Comparison of ENCODE assay signal across 22 cellular contexts in genomic region chr6:20350215-20350614, GRCh38. TPM values are rescaled to one million over a fixed set of nuclear protein-coding genes. Genes with fewer than 3 reads are reported as not detected.
DNase-seq lines count a peak whose midpoint lies in the region; ATAC-seq and TF ChIP-seq lines count a peak whose summit lies in the region.
"Had no signal": no experiment of that assay in that cellular context is flagged by ENCODE, and none has a peak within 500 bp of the region (broad histone marks: within the 10 kb centered on the region; RNA-seq: fewer than 3 reads in every experiment).

No MANE protein-coding gene starts in this region.

- H3K23ac ChIP-seq in trophoblast cell (ENCODE audit: low read length): no peak overlapping the region

- no peak overlapping the region for H3K4ac ChIP-seq in trophoblast cell (ENCODE audit: low read depth, low read length)

- H4K12ac ChIP-seq in trophoblast cell (ENCODE audit: low read depth, low read length): no peak overlapping the region

- no peak for TF ChIP-seq CTCF in fibroblast of lung (conservative IDR thresholded peaks at IDR 0.05 in 1 of 2, IDR thresholded peaks at IDR 0.05 in 1 of 2; ENCODE audit: low read depth in 1 of 2, low read length in 2 of 2)

- H4K91ac ChIP-seq in trophoblast cell (ENCODE audit: low read depth, low read length): no peak overlapping the region

- H3K36me3 ChIP-seq in adipocyte (ENCODE audit: control insufficient read depth, insufficient read depth, low read length, severe bottlenecking): no peaks in the 10 kb centered on the region
- H3K36me3 ChIP-seq in fibroblast of lung (ENCODE audit: control insufficient read depth, insufficient read depth, low read length): no peaks in the 10 kb centered on the region
- H3K36me3 ChIP-seq in trophoblast cell (ENCODE audit: control insufficient read depth in 1 of 2, insufficient read depth in 2 of 2, low read length in 2 of 2): no peaks in the 10 kb centered on the region
- H3K36me3 ChIP-seq: thyroid gland, WERI-Rb-1 had no signal

- no peaks in the 10 kb centered on the region for H3K79me1 ChIP-seq in trophoblast cell (ENCODE audit: low read length)

- no peak overlapping the region for H2AFZ ChIP-seq in fibroblast of lung (ENCODE audit: low read length)
- H2AFZ ChIP-seq in trophoblast cell (ENCODE audit: insufficient read depth, low read length, poor library complexity): no peak overlapping the region
- H2AFZ ChIP-seq: GM23338 had no signal

- no peak for ATAC-seq in HG03175 (IDR thresholded peaks at IDR 0.05; ENCODE audit: unreplicated experiment)
- no peak for ATAC-seq in HG03460 (IDR thresholded peaks at IDR 0.05; ENCODE audit: unreplicated experiment)
- ATAC-seq in GM18907 (IDR thresholded peaks at IDR 0.05; ENCODE audit: unreplicated experiment): no peak
- ATAC-seq: activated T-cell treated with anti-CD3 and anti-CD28 coated beads, Interleukin-2, amount 50 U/mL, for 72 hours; GM23338; HepG2; naive thymus-derived CD4-positive, alpha-beta T cell had no signal

- H3K4me3 ChIP-seq in adipocyte (ENCODE audit: low read length) (no peak overlapping the region), fibroblast of lung (replicated peaks in 1 of 4; ENCODE audit: control extremely low read depth in 1 of 4, insufficient read depth in 1 of 4, low read depth in 3 of 4, low read length in 4 of 4) (no peak overlapping the region), trophoblast cell (ENCODE audit: low read depth, low read length) (no peak overlapping the region)
- H3K4me3 ChIP-seq: GM23338, thyroid gland had no signal

- H3K9ac ChIP-seq in adipocyte (ENCODE audit: low read length): no peak overlapping the region
- no peak overlapping the region for H3K9ac ChIP-seq in fibroblast of lung (ENCODE audit: insufficient read depth, low read length)
- H3K9ac ChIP-seq in trophoblast cell (ENCODE audit: low read length): no peak overlapping the region
- H3K9ac ChIP-seq: SK-N-SH had no signal

- no peak overlapping the region for H3K14ac ChIP-seq in trophoblast cell (ENCODE audit: low read length)

- WGBS in trophoblast cell (ENCODE audit: extremely low coverage, insufficient coverage, insufficient read length): no CpG with 5 or more reads among the region's 2 CpGs

- H2AK5ac ChIP-seq in trophoblast cell (ENCODE audit: low read length): no peak overlapping the region

- H3K27me3 ChIP-seq in adipocyte (replicated peaks; ENCODE audit: control insufficient read depth, insufficient read depth, low read length): no peaks in the 10 kb centered on the region
- H3K27me3 ChIP-seq in fibroblast of lung (ENCODE audit: control insufficient read depth, insufficient read depth, low read length): no peaks in the 10 kb centered on the region
- no peaks in the 10 kb centered on the region for H3K27me3 ChIP-seq in trophoblast cell (ENCODE audit: insufficient read depth, low read length)
- H3K27me3 ChIP-seq: thyroid gland had no signal

- no peak overlapping the region for H2BK12ac ChIP-seq in trophoblast cell (ENCODE audit: low read length)

- H3K27ac ChIP-seq in fibroblast of lung (ENCODE audit: insufficient read depth, low read length) (no peak overlapping the region), trophoblast cell (ENCODE audit: low read depth, low read length) (no peak overlapping the region)
- H3K27ac ChIP-seq: thyroid gland, WERI-Rb-1 had no signal

- H4K8ac ChIP-seq in trophoblast cell (ENCODE audit: low read depth, low read length): no peak overlapping the region

- no peak overlapping the region for H3K18ac ChIP-seq in trophoblast cell (ENCODE audit: low read length)

- DNase-seq in ELR (ENCODE audit: low read depth) (peak; percentile 33), adipocyte (ENCODE audit: low read depth) (peak; percentile 64), fibroblast of lung (ENCODE audit: low read depth in 2 of 2) (peak; percentile 8 to 13), trophoblast cell (peak; percentile 64 to 80)
- DNase-seq in activated effector memory CD4-positive, alpha-beta T cell treated with Interleukin-2 at 50 U/mL for 16 hours: no peak
- DNase-seq: activated CD4-positive, alpha-beta T cell treated with anti-CD3 and anti-CD28 coated beads, Interleukin-2, amount 10 ng/mL, durations not matched to agents 7 days and 5 days; activated naive CD4-positive, alpha-beta T cell treated with anti-CD3 and anti-CD28 coated beads for 36 hours; activated T-cell treated with anti-CD3 and anti-CD28 coated beads, Interleukin-2, amount 50 U/mL, for 72 hours; amygdala; naive thymus-derived CD4-positive, alpha-beta T cell; NCI-H1105; NCI-H2029; NCI-H69; RPMI8226; SK-N-SH; thyroid gland; WERI-Rb-1 had no signal

- no peak overlapping the region for H2BK5ac ChIP-seq in trophoblast cell (ENCODE audit: low read depth, low read length, poor library complexity)

- no peak overlapping the region for H3K4me2 ChIP-seq in fibroblast of lung (ENCODE audit: extremely low read depth, insufficient read depth, low read length)
- no peak overlapping the region for H3K4me2 ChIP-seq in trophoblast cell (ENCODE audit: low read length)
- H3K4me2 ChIP-seq: GM23338, SK-N-SH had no signal

- H2BK120ac ChIP-seq in trophoblast cell (ENCODE audit: insufficient read depth, low read length, poor library complexity): no peak overlapping the region

- H3K9me3 ChIP-seq in adipocyte (ENCODE audit: control insufficient read depth, low read length) (peaks cover 9% of the 10 kb centered on the region), fibroblast of lung (ENCODE audit: control insufficient read depth, insufficient read depth, low read depth, low read length) (no peaks in the 10 kb centered on the region), trophoblast cell (ENCODE audit: insufficient read depth, low read depth, low read length) (peaks cover 2% of the 10 kb centered on the region)
- H3K9me3 ChIP-seq: SK-N-SH, thyroid gland had no signal

- no peaks in the 10 kb centered on the region for H4K20me1 ChIP-seq in fibroblast of lung (ENCODE audit: control insufficient read depth, extremely low read depth, insufficient read depth, low read length)

- H3K79me2 ChIP-seq in fibroblast of lung (ENCODE audit: control insufficient read depth, insufficient read depth, low read length): no peaks in the 10 kb centered on the region
- H3K79me2 ChIP-seq in trophoblast cell (ENCODE audit: control insufficient read depth, insufficient read depth, low read length, poor library complexity): no peaks in the 10 kb centered on the region

- H3K4me1 ChIP-seq in adipocyte (ENCODE audit: control insufficient read depth, insufficient read depth, low read length) (no peaks in the 10 kb centered on the region), fibroblast of lung (ENCODE audit: control insufficient read depth, extremely low read depth, insufficient read depth, low read length) (no peaks in the 10 kb centered on the region), trophoblast cell (ENCODE audit: control insufficient read depth in 1 of 2, insufficient read depth in 2 of 2, low read length in 2 of 2) (peaks cover 0 to 3% of the 10 kb centered on the region in 2 experiments)
- H3K4me1 ChIP-seq: thyroid gland had no signal

RNA-seq across cellular contexts. Expression of gene E2F3, which starts 51.5 kb away (rescaled TPM):
- 3.1 and 4.1 TPM in 2 replicates for total RNA-seq in fibroblast of lung
- 12.3 and 14.8 TPM in 2 replicates for polyA plus RNA-seq in fibroblast of lung
- polyA plus RNA-seq in fibroblast of lung (2012): 9.1 and 10.2 TPM in 2 replicates
- 6.0 and 7.7 TPM in 2 replicates for polyA minus RNA-seq in fibroblast of lung (ENCODE audit: low replicate concordance)
- 10.7 and 11.6 TPM in 2 replicates for polyA plus RNA-seq in trophoblast cell (2013)
